19 cellular contexts compared by ENCODE assay signal in the genomic region with DNA sequence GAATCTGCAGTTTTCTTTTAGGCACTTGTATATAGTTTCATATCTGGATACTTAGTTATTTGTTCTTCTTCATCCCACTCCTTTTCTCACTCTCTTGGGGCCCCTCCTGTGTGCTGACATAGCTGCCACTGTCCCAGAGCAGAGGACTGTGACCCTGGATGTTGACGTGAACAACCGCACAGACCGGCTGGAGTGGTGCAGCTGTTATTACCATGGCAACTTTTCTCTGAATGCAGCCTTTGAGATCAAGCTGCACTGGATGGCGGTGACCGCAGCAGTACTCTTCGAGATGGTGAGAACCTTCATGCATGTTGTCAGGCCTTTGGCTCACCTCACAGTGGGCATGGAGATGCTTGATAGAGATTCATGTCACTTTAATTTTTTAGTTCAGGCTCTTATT. TPM values are rescaled to one million over a fixed set of nuclear protein-coding genes. Genes with fewer than 3 reads are reported as not detected.
DNase-seq lines count a peak whose midpoint lies in the region; ATAC-seq and TF ChIP-seq lines count a peak whose summit lies in the region.
"Had no signal": no experiment of that assay in that cellular context is flagged by ENCODE, and none has a peak within 500 bp of the region (broad histone marks: within the 10 kb centered on the region; RNA-seq: fewer than 3 reads in every experiment).

No MANE protein-coding gene starts in this region.

- H3K4me1 ChIP-seq in BE2C, result peaks cover 7% of the 10 kb centered on the region
- H3K4me1 ChIP-seq: adrenal gland, esophagus muscularis mucosa, left lung, sigmoid colon, transverse colon had no signal

- H3K4me3 Mint-ChIP-seq in osteocyte (ENCODE audit: unreplicated experiment) (no peak overlapping the region), type B pancreatic cell (peak overlapping the region; percentile 13)
- H3K4me3 Mint-ChIP-seq in stimulated activated naive B cell treated with anti-CD40 and anti-IgM and Interleukin-4, amounts not matched to agents 10 μg/mL and 1 μg/mL and 100 μg/mL, for 72 hours, result no peak overlapping the region

- H3K4me3 ChIP-seq in astrocyte of the spinal cord (ENCODE audit: low read depth, low read length) (no peak overlapping the region), BE2C (ENCODE audit: low read depth, low read length) (no peak overlapping the region)
- H3K4me3 ChIP-seq: adrenal gland, esophagus muscularis mucosa, left lung, sigmoid colon, transverse colon had no signal

- ATAC-seq in stimulated activated naive B cell treated with anti-CD40 and anti-IgM and Interleukin-4, amounts not matched to agents 10 μg/mL and 1 μg/mL and 100 μg/mL, for 72 hours (replicated peaks), result no peak
- ATAC-seq: left lung had no signal

- H3K4me1 Mint-ChIP-seq in osteocyte (ENCODE audit: unreplicated experiment) (peaks cover 10% of the 10 kb centered on the region), type B pancreatic cell (ENCODE audit: unreplicated experiment) (peaks cover 32% of the 10 kb centered on the region)
- no peaks in the 10 kb centered on the region for H3K4me1 Mint-ChIP-seq in stimulated activated naive B cell treated with anti-CD40 and anti-IgM and Interleukin-4, amounts not matched to agents 10 μg/mL and 1 μg/mL and 100 μg/mL, for 72 hours

- H3K36me3 Mint-ChIP-seq in osteocyte (ENCODE audit: unreplicated experiment) (peaks cover 19% of the 10 kb centered on the region), type B pancreatic cell (peaks cover 12% of the 10 kb centered on the region)
- H3K36me3 Mint-ChIP-seq in stimulated activated naive B cell treated with anti-CD40 and anti-IgM and Interleukin-4, amounts not matched to agents 10 μg/mL and 1 μg/mL and 100 μg/mL, for 72 hours, result peaks cover 24 to 46% of the 10 kb centered on the region in 2 donors

- no peaks in the 10 kb centered on the region for H3K36me3 ChIP-seq in BE2C

- H3K9me3 ChIP-seq in BE2C, result no peaks in the 10 kb centered on the region
- H3K9me3 ChIP-seq: adrenal gland, esophagus muscularis mucosa, left lung, sigmoid colon, transverse colon had no signal

- in situ Hi-C loops in astrocyte of the spinal cord (cut with HindIII; ENCODE audit: low sequenced_read_pairs), result no loop called here

- no peaks in the 10 kb centered on the region for H3K27me3 ChIP-seq in BE2C
- H3K27me3 ChIP-seq: adrenal gland, esophagus muscularis mucosa, left lung, sigmoid colon, transverse colon had no signal

- H3K27ac Mint-ChIP-seq in osteocyte (ENCODE audit: unreplicated experiment) (peak overlapping the region; percentile 31), type B pancreatic cell (peak overlapping the region; percentile 57)
- no peak overlapping the region for H3K27ac Mint-ChIP-seq in stimulated activated naive B cell treated with anti-CD40 and anti-IgM and Interleukin-4, amounts not matched to agents 10 μg/mL and 1 μg/mL and 100 μg/mL, for 72 hours

- peak; percentile 49 for DNase-seq in astrocyte of the spinal cord (ENCODE audit: low read depth, low spot score)
- peak; percentile 35 to 36 for DNase-seq in hippocampal formation (lab: John Stamatoyannopoulos, UW)
- no peak for DNase-seq in osteocyte (ENCODE audit: extremely low spot score, unreplicated experiment)
- no peak for DNase-seq in type B pancreatic cell (ENCODE audit: extremely low spot score, unreplicated experiment)
- no peak for DNase-seq in stimulated activated naive B cell treated with anti-CD40 and anti-IgM and Interleukin-4, amounts not matched to agents 10 μg/mL and 1 μg/mL and 100 μg/mL, for 72 hours
- no peak for DNase-seq in BE2C
- no peak for DNase-seq in NCI-H2171 treated with DMSO at 0.1 percent for 48 hours (lab: John Stamatoyannopoulos, UW)
- DNase-seq: activated gamma-delta T cell; DND-41; effector memory CD4-positive, alpha-beta T cell; H7; KBM-7; left lung; NCI-H226; SHP77; sigmoid colon; transverse colon had no signal

- TF ChIP-seq CTCF in astrocyte of the spinal cord (IDR thresholded peaks at IDR 0.05; ENCODE audit: low read depth, low read length) (no peak), osteocyte (IDR thresholded peaks at IDR 0.05) (no peak), type B pancreatic cell (conservative IDR thresholded peaks at IDR 0.05) (no peak), BE2C (IDR thresholded peaks at IDR 0.05; ENCODE audit: low read depth, low read length) (no peak)

- H3K27me3 Mint-ChIP-seq in osteocyte (ENCODE audit: unreplicated experiment) (no peaks in the 10 kb centered on the region), type B pancreatic cell (no peaks in the 10 kb centered on the region)
- no peaks in the 10 kb centered on the region for H3K27me3 Mint-ChIP-seq in stimulated activated naive B cell treated with anti-CD40 and anti-IgM and Interleukin-4, amounts not matched to agents 10 μg/mL and 1 μg/mL and 100 μg/mL, for 72 hours

- H3K9me3 Mint-ChIP-seq in osteocyte (ENCODE audit: unreplicated experiment) (no peaks in the 10 kb centered on the region), type B pancreatic cell (no peaks in the 10 kb centered on the region)
- H3K9me3 Mint-ChIP-seq in stimulated activated naive B cell treated with anti-CD40 and anti-IgM and Interleukin-4, amounts not matched to agents 10 μg/mL and 1 μg/mL and 100 μg/mL, for 72 hours, result no peaks in the 10 kb centered on the region

RNA-seq across cellular contexts. Expression of gene YWHAH, which starts 50.9 kb away (rescaled TPM):
- total RNA-seq in osteocyte (150 and 152 TPM in 2 replicates), type B pancreatic cell (ENCODE audit: low replicate concordance) (97.5 and 110 TPM in 2 replicates)
- 249 TPM for polyA plus RNA-seq in BE2C (2012; ENCODE audit: insufficient read depth, insufficient read length, low read depth)

Comparison
In these comparisons a context has a peak if more than half of its experiments do, and no peak if none do; other contexts are left out.
1. DNase-seq: peak in astrocyte of the spinal cord (single experiment) and hippocampal formation (2 of 2); none in osteocyte (single experiment), type B pancreatic cell (single experiment), stimulated activated naive B cell treated with anti-CD40 and anti-IgM and Interleukin-4, amounts not matched to agents 10 μg/mL and 1 μg/mL and 100 μg/mL, for 72 hours (single experiment), BE2C (single experiment) and NCI-H2171 treated with DMSO at 0.1 percent for 48 hours (single experiment).